ENCODE assay signal across 8 cellular contexts in genomic region chr9:2859776-2860379, GRCh38. TPM values are rescaled to one million over a fixed set of nuclear protein-coding genes. Genes with fewer than 3 reads are reported as not detected.
A peak's percentile ranks its signal among the peaks of the same experiment; 100 is the strongest.
DNase-seq lines count a peak whose midpoint lies in the region; ATAC-seq and TF ChIP-seq lines count a peak whose summit lies in the region.

No MANE protein-coding gene starts in this region.

- TF ChIP-seq CTCF in GM13976 (IDR thresholded peaks at IDR 0.05; ENCODE audit: borderline replicate concordance, control extremely low read depth, extremely low read depth, insufficient read depth, missing control alignments) (peak; percentile 78), gastroesophageal sphincter (IDR thresholded peaks at IDR 0.05) (peak; percentile 22 to 57 (median 22))

- no peak for TF ChIP-seq POLR2A in gastroesophageal sphincter (IDR thresholded peaks at IDR 0.05)

- TF ChIP-seq EP300 in gastroesophageal sphincter (IDR thresholded peaks at IDR 0.05): no peak

- H3K27ac ChIP-seq in gastroesophageal sphincter: no peak overlapping the region

- H3K36me3 ChIP-seq in NT2/D1 (ENCODE audit: insufficient read depth, insufficient read length, low read length) (no peaks in the 10 kb centered on the region), gastroesophageal sphincter (no peaks in the 10 kb centered on the region)

- DNase-seq in 8988T (peak; percentile 11), GM13976 (ENCODE audit: low spot score) (peak; percentile 51), HuH-7.5 (ENCODE audit: low spot score) (peak; percentile 15), NT2/D1 (ENCODE audit: low read depth, low spot score) (peak; percentile 71), posterior cingulate gyrus (peak; percentile 22 to 94 (median 65))
- DNase-seq in activated T-cell treated with anti-CD3 and anti-CD28 coated beads, Interleukin-2, amount 50 U/mL, for 48 hours: peak; percentile 64 to 65

- no peak for ATAC-seq in gastroesophageal sphincter
- ATAC-seq in HG02759 (IDR thresholded peaks at IDR 0.05; ENCODE audit: unreplicated experiment): no peak

- no peak overlapping the region for H3K9ac ChIP-seq in NT2/D1 (ENCODE audit: insufficient read length, low read depth)

- WGBS in gastroesophageal sphincter (ENCODE audit: low coverage in 1 of 2), 2 donors: 11 to 24% methylated on average over 6 of the region's 6 CpGs

- H3K4me3 ChIP-seq in NT2/D1 (ENCODE audit: insufficient read length, low read depth) (no peak overlapping the region), gastroesophageal sphincter (no peak overlapping the region)

- in situ Hi-C loops in GM13976 (cut with MboI; ENCODE audit: low sequenced_read_pairs, unreplicated experiment): loop anchor here (25.0 kb wide), 3 partner anchors 327 to 1502 kb away; no protein-coding TSS in a partner anchor

- H3K27me3 ChIP-seq in NT2/D1 (ENCODE audit: insufficient read depth, insufficient read length): peaks cover 9% of the 10 kb centered on the region
- no peaks in the 10 kb centered on the region for H3K27me3 ChIP-seq in gastroesophageal sphincter

- H3K4me1 ChIP-seq in NT2/D1 (ENCODE audit: insufficient read depth, insufficient read length) (no peaks in the 10 kb centered on the region), gastroesophageal sphincter (no peaks in the 10 kb centered on the region)

- intact Hi-C loops in posterior cingulate gyrus (cut with DNase I): loop anchor here (5.0 to 10.0 kb wide), 3 partner anchors 97 to 1517 kb away; no protein-coding TSS in a partner anchor

- H3K9me3 ChIP-seq in NT2/D1 (ENCODE audit: insufficient read depth, low read length) (no peaks in the 10 kb centered on the region), gastroesophageal sphincter (no peaks in the 10 kb centered on the region)

RNA-seq across cellular contexts. Expression of gene PUM3, which starts 16.0 kb away (rescaled TPM):
- total RNA-seq in gastroesophageal sphincter: 10 to 100 TPM; 16.7 to 30.6 (median 28.7) TPM

Comparison
In these comparisons a context has a peak if more than half of its experiments do, and no peak if none do; other contexts are left out.
1. DNase-seq: peak in every context shown above with its lines; median percentile 71 in NT2/D1; 65 in posterior cingulate gyrus; 64 in activated T-cell treated with anti-CD3 and anti-CD28 coated beads, Interleukin-2, amount 50 U/mL, for 48 hours; 51 in GM13976; 15 in HuH-7.5; 11 in 8988T.